Comparison of ENCODE assay signal across 15 cellular contexts in the genomic region with DNA sequence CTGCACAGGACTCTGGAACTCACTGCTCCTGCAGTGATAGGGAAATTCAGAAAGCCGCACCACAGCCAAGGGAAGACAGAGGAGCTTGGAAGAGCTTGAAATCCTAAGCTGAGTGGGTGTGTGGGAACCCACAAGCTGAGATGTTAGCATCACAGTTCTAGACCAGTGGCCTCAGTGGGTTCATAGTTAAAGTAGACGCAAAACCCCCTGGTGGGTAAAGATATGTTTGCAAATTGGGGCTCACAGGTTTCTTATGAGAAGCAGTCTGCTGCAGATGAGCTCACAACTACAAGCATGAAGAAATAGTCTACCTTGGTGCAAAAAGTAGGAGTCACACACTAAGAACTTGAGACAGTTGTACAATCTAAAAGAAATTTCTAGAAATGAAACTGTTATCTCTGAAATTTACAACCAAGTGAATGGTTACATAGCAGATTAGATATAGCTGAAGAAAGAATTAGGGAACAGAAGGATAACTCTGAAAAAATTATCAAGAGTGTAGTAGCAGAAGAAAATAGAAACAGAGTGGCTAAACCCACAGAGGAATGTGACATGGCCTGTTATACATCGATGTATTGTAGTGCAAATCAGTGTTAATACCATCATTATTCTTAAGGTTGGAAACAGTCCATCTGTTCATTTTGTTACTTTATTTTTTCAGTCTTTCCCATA.
DNase-seq lines count a peak whose midpoint lies in the region; ATAC-seq, FAIRE-seq and TF ChIP-seq lines count a peak whose summit lies in the region.
"Had no signal": no experiment of that assay in that cellular context is flagged by ENCODE, and none has a peak within 500 bp of the region (broad histone marks: within the 10 kb centered on the region; RNA-seq: fewer than 3 reads in every experiment).

No MANE protein-coding gene starts in this region.

- H3K27me3 ChIP-seq in A673 (replicated peaks; ENCODE audit: insufficient read depth, low read depth, low read length, poor library complexity) (no peaks in the 10 kb centered on the region), H7 (ENCODE audit: control insufficient read depth, insufficient read depth, low read length) (no peaks in the 10 kb centered on the region), endodermal cell (ENCODE audit: control insufficient read depth, insufficient read depth, low read length, poor library complexity, severe bottlenecking) (no peaks in the 10 kb centered on the region), WERI-Rb-1 (ENCODE audit: insufficient read depth, low read depth, severe bottlenecking) (no peaks in the 10 kb centered on the region), upper lobe of left lung (no peaks in the 10 kb centered on the region)

- no peak for TF ChIP-seq POLR2A in H54 (IDR thresholded peaks at IDR 0.05; ENCODE audit: low read depth, low read length)
- no peak for TF ChIP-seq POLR2A in upper lobe of left lung (IDR thresholded peaks at IDR 0.05)

- DNase-seq in A673 (ENCODE audit: low spot score), result peak; percentile 8
- peak; percentile 25 for DNase-seq in H7
- peak; percentile 30 for DNase-seq in NAMALWA (ENCODE audit: low spot score)
- no peak for DNase-seq in endodermal cell
- DNase-seq in WERI-Rb-1, result no peak
- DNase-seq in H54 (ENCODE audit: insufficient read length, low spot score), result no peak
- DNase-seq in upper lobe of left lung, result no peak
- no peak for DNase-seq in activated CD8-positive, alpha-beta memory T cell treated with anti-CD3 and anti-CD28 coated beads, Interleukin-2, amount 10 ng/mL, durations not matched to agents 7 days and 5 days
- DNase-seq: COR-L47, DMS153, GOT3, NCI-H187, NCI-H446, NCI-H69 had no signal

- no peak overlapping the region for H3K4me3 Mint-ChIP-seq in endodermal cell
- H3K4me3 Mint-ChIP-seq in activated CD8-positive, alpha-beta memory T cell treated with anti-CD3 and anti-CD28 coated beads, Interleukin-2, amount 10 ng/mL, durations not matched to agents 7 days and 5 days, result no peak overlapping the region
- H3K4me3 Mint-ChIP-seq: IgD-negative memory B cell had no signal

- no peak for TF ChIP-seq EP300 in upper lobe of left lung (IDR thresholded peaks at IDR 0.05)

- TF ChIP-seq CTCF in A673 (conservative IDR thresholded peaks at IDR 0.05; ENCODE audit: low read depth, low read length) (no peak), endodermal cell (conservative IDR thresholded peaks at IDR 0.05) (peak; percentile 24), WERI-Rb-1 (IDR thresholded peaks at IDR 0.05; ENCODE audit: low read depth, low read length) (no peak), upper lobe of left lung (IDR thresholded peaks at IDR 0.05) (no peak)

- intact Hi-C loops in A673 (cut with micrococcal nuclease; ENCODE audit: unreplicated experiment), result no loop called here

- no peak overlapping the region for H3K27ac Mint-ChIP-seq in endodermal cell
- no peak overlapping the region for H3K27ac Mint-ChIP-seq in activated CD8-positive, alpha-beta memory T cell treated with anti-CD3 and anti-CD28 coated beads, Interleukin-2, amount 10 ng/mL, durations not matched to agents 7 days and 5 days
- H3K27ac Mint-ChIP-seq: IgD-negative memory B cell had no signal

- 93 to 94% methylated on average over 3 of the region's 3 CpGs for WGBS in endodermal cell (ENCODE audit: insufficient coverage in 1 of 2, insufficient read length in 1 of 2), 2 experiments
- 99% methylated on average over 3 of the region's 3 CpGs for WGBS in upper lobe of left lung, 2 donors

- no peak for FAIRE-seq in H54 (lab: Jason Lieb, UNC)

- BruUV-seq in A673 (replicated peaks; lab: Mats Ljungman, UMichigan), result no TSS peak

- H3K9me3 ChIP-seq in A673 (ENCODE audit: low read depth, low read length, poor library complexity, severe bottlenecking), result no peaks in the 10 kb centered on the region
- H3K9me3 ChIP-seq in endodermal cell (ENCODE audit: control insufficient read depth, low read length), result peaks cover 48% of the 10 kb centered on the region
- H3K9me3 ChIP-seq in WERI-Rb-1 (ENCODE audit: severe bottlenecking), result no peaks in the 10 kb centered on the region
- H3K9me3 ChIP-seq in upper lobe of left lung, result peaks cover 0 to 15% (median 7%) of the 10 kb centered on the region in 4 donors

- peaks cover 57% of the 10 kb centered on the region for H3K9me3 Mint-ChIP-seq in endodermal cell
- H3K9me3 Mint-ChIP-seq in activated CD8-positive, alpha-beta memory T cell treated with anti-CD3 and anti-CD28 coated beads, Interleukin-2, amount 10 ng/mL, durations not matched to agents 7 days and 5 days (ENCODE audit: low read depth), result peaks cover 11% of the 10 kb centered on the region

- CTCF ChIA-PET in A673 (lab: Charles Lee), result no interaction called here
- CTCF ChIA-PET in activated CD8-positive, alpha-beta memory T cell treated with anti-CD3 and anti-CD28 coated beads, Interleukin-2, amount 10 ng/mL, durations not matched to agents 7 days and 5 days (lab: Charles Lee), result interaction anchor here (1.2 to 1.4 kb wide), 2 partner anchors 24 to 43 kb away, joined by 3 read pairs; no protein-coding TSS in a partner anchor

- no peak overlapping the region for H3K9ac ChIP-seq in endodermal cell (ENCODE audit: extremely low read depth, low read length, poor library complexity, severe bottlenecking)

- H3K27ac ChIP-seq in A673 (ENCODE audit: low read depth, low read length, poor library complexity, severe bottlenecking) (no peak overlapping the region), endodermal cell (ENCODE audit: low read depth, low read length) (no peak overlapping the region), WERI-Rb-1 (no peak overlapping the region), upper lobe of left lung (no peak overlapping the region)

- no peak for ATAC-seq in upper lobe of left lung (ENCODE audit: low FRiP score in 2 of 2)
- no peak for ATAC-seq in activated CD8-positive, alpha-beta memory T cell treated with anti-CD3 and anti-CD28 coated beads, Interleukin-2, amount 10 ng/mL, durations not matched to agents 7 days and 5 days

- no peaks in the 10 kb centered on the region for H3K4me1 ChIP-seq in A673 (ENCODE audit: insufficient read depth, low read length, poor library complexity, severe bottlenecking)
- H3K4me1 ChIP-seq in endodermal cell (ENCODE audit: control insufficient read depth, insufficient read depth, low read length), result no peaks in the 10 kb centered on the region
- no peaks in the 10 kb centered on the region for H3K4me1 ChIP-seq in upper lobe of left lung

- no peaks in the 10 kb centered on the region for H3K27me3 Mint-ChIP-seq in endodermal cell (ENCODE audit: insufficient read depth)
- no peaks in the 10 kb centered on the region for H3K27me3 Mint-ChIP-seq in activated CD8-positive, alpha-beta memory T cell treated with anti-CD3 and anti-CD28 coated beads, Interleukin-2, amount 10 ng/mL, durations not matched to agents 7 days and 5 days
- H3K27me3 Mint-ChIP-seq: IgD-negative memory B cell had no signal

- peaks cover 83% of the 10 kb centered on the region for H3K36me3 Mint-ChIP-seq in endodermal cell (ENCODE audit: low read depth)
- H3K36me3 Mint-ChIP-seq in activated CD8-positive, alpha-beta memory T cell treated with anti-CD3 and anti-CD28 coated beads, Interleukin-2, amount 10 ng/mL, durations not matched to agents 7 days and 5 days, result peaks cover 53% of the 10 kb centered on the region

- no peaks in the 10 kb centered on the region for H3K4me1 Mint-ChIP-seq in endodermal cell
- H3K4me1 Mint-ChIP-seq in activated CD8-positive, alpha-beta memory T cell treated with anti-CD3 and anti-CD28 coated beads, Interleukin-2, amount 10 ng/mL, durations not matched to agents 7 days and 5 days, result no peaks in the 10 kb centered on the region
- H3K4me1 Mint-ChIP-seq: IgD-negative memory B cell had no signal

- no peak overlapping the region for H3K4me3 ChIP-seq in A673 (ENCODE audit: low read depth, low read length, poor library complexity, severe bottlenecking)
- no peak overlapping the region for H3K4me3 ChIP-seq in H7 (ENCODE audit: insufficient read depth, low read depth, low read length)
- H3K4me3 ChIP-seq in endodermal cell (ENCODE audit: low read length), result no peak overlapping the region
- H3K4me3 ChIP-seq in WERI-Rb-1 (ENCODE audit: low read depth, low read length), result no peak overlapping the region
- H3K4me3 ChIP-seq in upper lobe of left lung, result no peak overlapping the region

- POLR2A ChIA-PET in A673 (lab: Charles Lee; ENCODE audit: low non-redundant PET), result no interaction called here

- peaks cover 20% of the 10 kb centered on the region for H3K36me3 ChIP-seq in A673 (ENCODE audit: insufficient read depth, low read length, poor library complexity, severe bottlenecking)
- H3K36me3 ChIP-seq in H7 (replicated peaks; ENCODE audit: control insufficient read depth, insufficient read depth, low read length), result no peaks in the 10 kb centered on the region; the same call in none of the 2 replicates
- peaks cover 72% of the 10 kb centered on the region for H3K36me3 ChIP-seq in endodermal cell (ENCODE audit: control insufficient read depth, insufficient read depth, low read length)
- H3K36me3 ChIP-seq in WERI-Rb-1, result peaks cover 10% of the 10 kb centered on the region
- H3K36me3 ChIP-seq in upper lobe of left lung, result peaks cover 5 to 86% (median 23%) of the 10 kb centered on the region in 4 donors

Comparison
In these comparisons a context has a peak if more than half of its experiments do, and no peak if none do; other contexts are left out.
1. DNase-seq: peak in A673 (single experiment), H7 (single experiment) and NAMALWA (single experiment); none in endodermal cell (single experiment), WERI-Rb-1 (single experiment), H54 (single experiment), upper lobe of left lung (0 of 2) and activated CD8-positive, alpha-beta memory T cell treated with anti-CD3 and anti-CD28 coated beads, Interleukin-2, amount 10 ng/mL, durations not matched to agents 7 days and 5 days (single experiment).